In genomic region chr13:63198076-63198475, GRCh38 we compare ENCODE assay signal across 15 cellular contexts.
DNase-seq lines count a peak whose midpoint lies in the region; ATAC-seq and TF ChIP-seq lines count a peak whose summit lies in the region.
"Had no signal": no experiment of that assay in that cellular context is flagged by ENCODE, and none has a peak within 500 bp of the region (broad histone marks: within the 10 kb centered on the region; RNA-seq: fewer than 3 reads in every experiment).

No MANE protein-coding gene starts in this region.

- intact Hi-C loops in A673 (cut with micrococcal nuclease; ENCODE audit: unreplicated experiment), result no loop called here

- H3K4me1 ChIP-seq in A673 (ENCODE audit: insufficient read depth, low read length, poor library complexity, severe bottlenecking), result peaks cover 6% of the 10 kb centered on the region

- BruUV-seq in A673 (replicated peaks; lab: Mats Ljungman, UMichigan), result no TSS peak

- CTCF ChIA-PET in A673 (lab: Charles Lee), result no interaction called here

- TF ChIP-seq CTCF in A673 (conservative IDR thresholded peaks at IDR 0.05; ENCODE audit: low read depth, low read length) (no peak), choroid plexus epithelial cell (conservative IDR thresholded peaks at IDR 0.05; ENCODE audit: low read depth, low read length) (no peak)

- ATAC-seq in HG02610 (IDR thresholded peaks at IDR 0.05; ENCODE audit: unreplicated experiment), result no peak
- no peak for ATAC-seq in GM18858 (IDR thresholded peaks at IDR 0.05; ENCODE audit: unreplicated experiment)
- ATAC-seq: right cardiac atrium had no signal

- H3K9me3 ChIP-seq in A673 (ENCODE audit: low read depth, low read length, poor library complexity, severe bottlenecking), result no peaks in the 10 kb centered on the region
- H3K9me3 ChIP-seq: SK-N-SH had no signal

- no peaks in the 10 kb centered on the region for H3K27me3 ChIP-seq in A673 (replicated peaks; ENCODE audit: insufficient read depth, low read depth, low read length, poor library complexity)

- TF ChIP-seq RAD21 in Ishikawa (IDR thresholded peaks at IDR 0.05; ENCODE audit: low read depth), result no peak

- POLR2A ChIA-PET in A673 (lab: Charles Lee; ENCODE audit: low non-redundant PET), result no interaction called here

- no peak overlapping the region for H3K27ac ChIP-seq in A673 (ENCODE audit: low read depth, low read length, poor library complexity, severe bottlenecking)

- no peaks in the 10 kb centered on the region for H3K36me3 ChIP-seq in A673 (ENCODE audit: insufficient read depth, low read length, poor library complexity, severe bottlenecking)

- TF ChIP-seq EP300 in Ishikawa (IDR thresholded peaks at IDR 0.05; ENCODE audit: borderline replicate concordance), result no peak

- DNase-seq in A673 (ENCODE audit: low spot score) (peak; percentile 81), NCI-H345 treated with DMSO at 0.1 percent for 48 hours (lab: John Stamatoyannopoulos, UW; ENCODE audit: unreplicated experiment) (peak; percentile 75), choroid plexus epithelial cell (ENCODE audit: low read depth) (peak; percentile 67), SKM-1 (lab: John Stamatoyannopoulos, UW; ENCODE audit: unreplicated experiment) (no peak), GM19240 (ENCODE audit: insufficient read length, low spot score) (no peak)
- DNase-seq: activated CD4-positive, alpha-beta T cell treated with anti-CD3 and anti-CD28 coated beads, Interleukin-2, amount 50 U/mL, for 1 hour; activated naive CD4-positive, alpha-beta T cell treated with anti-CD3 and anti-CD28 coated beads, Interleukin-2, amount 50 U/mL, for 16 hours; H9; hypothalamus; right cardiac atrium; SK-N-SH; stimulated activated CD4-positive, alpha-beta T cell treated with anti-CD3 and anti-CD28 coated beads, Interleukin-1b, Interleukin-23, amount 100 ng/mL, for 48 hours had no signal

- H3K4me3 ChIP-seq in A673 (ENCODE audit: low read depth, low read length, poor library complexity, severe bottlenecking) (no peak overlapping the region), choroid plexus epithelial cell (ENCODE audit: low read depth, low read length) (no peak overlapping the region)

TF ChIP-seq in Ishikawa, 13 proteins besides CTCF, POLR2A, EP300 and RAD21:
- no peak for TF ChIP-seq CREB1 (IDR thresholded peaks at IDR 0.05; ENCODE audit: low read depth)
- TF ChIP-seq CEBPB (IDR thresholded peaks at IDR 0.05), result no peak
- no peak for TF ChIP-seq USF1 (IDR thresholded peaks at IDR 0.05)
- TF ChIP-seq FOXM1 (IDR thresholded peaks at IDR 0.05; ENCODE audit: borderline replicate concordance, low read depth), result no peak
- no peak for TF ChIP-seq MAX (IDR thresholded peaks at IDR 0.05)
- TF ChIP-seq NFIC (IDR thresholded peaks at IDR 0.05), result 0 out of 2 replicates have a peak, but pooled peaks have one; percentile 24

Comparison
In these comparisons a context has a peak if more than half of its experiments do, and no peak if none do; other contexts are left out.
1. DNase-seq: peak in A673 (single experiment), NCI-H345 treated with DMSO at 0.1 percent for 48 hours (single experiment) and choroid plexus epithelial cell (single experiment); none in SKM-1 (single experiment) and GM19240 (single experiment).